In genomic region chr15:31472636-31473383, GRCh38 we compare ENCODE assay signal across 7 cellular contexts.
A peak's percentile ranks its signal among the peaks of the same experiment; 100 is the strongest.
DNase-seq lines count a peak whose midpoint lies in the region; ATAC-seq, FAIRE-seq and TF ChIP-seq lines count a peak whose summit lies in the region.

No MANE protein-coding gene starts in this region.

- peak overlapping the region; percentile 59 for H3K27ac ChIP-seq in OCI-LY1 (ENCODE audit: low read depth, low read length, poor library complexity, severe bottlenecking)
- peak overlapping the region; percentile 92 for H3K27ac ChIP-seq in GM12878 (ENCODE audit: control insufficient read depth, insufficient read depth)

- H2AFZ ChIP-seq in OCI-LY1 (ENCODE audit: low read length) (peak overlapping the region; percentile 34), GM12878 (ENCODE audit: control insufficient read depth, low read depth, low read length) (peak overlapping the region; percentile 88)

- H3K79me2 ChIP-seq in OCI-LY1 (ENCODE audit: insufficient read depth, low read length) (no peaks in the 10 kb centered on the region), GM12878 (ENCODE audit: control insufficient read depth, insufficient read depth, low read length) (no peaks in the 10 kb centered on the region)

- H3K9ac ChIP-seq in OCI-LY1 (ENCODE audit: low read length): peak overlapping the region; percentile 40; the same call in 1 of the 2 replicates
- peak overlapping the region; percentile 70 for H3K9ac ChIP-seq in GM12878 (ENCODE audit: control insufficient read depth, insufficient read depth, low read length)

- TF ChIP-seq CTCF in OCI-LY1 (IDR thresholded peaks at IDR 0.05; ENCODE audit: low read length) (no peak), GM12878 (IDR thresholded peaks at IDR 0.05 in 2 of 3, conservative IDR thresholded peaks at IDR 0.05 in 1 of 3; ENCODE audit: control insufficient read depth in 2 of 3, extremely low read depth in 1 of 3, insufficient read depth in 1 of 3, low read depth in 3 of 3, low read length in 3 of 3) (0 out of 6 replicates have a peak, but pooled peaks of 1 of the 3 experiments have one; percentile 2), mucosa of descending colon (IDR thresholded peaks at IDR 0.05) (no peak)

- ATAC-seq in GM18858 (IDR thresholded peaks at IDR 0.05; ENCODE audit: unreplicated experiment) (peak; percentile 88), HG02588 (IDR thresholded peaks at IDR 0.05; ENCODE audit: unreplicated experiment) (peak; percentile 91), GM12878 (peak; percentile 94), mucosa of descending colon (peak; percentile 79)

- RAD21 ChIA-PET in GM12878 (lab: Charles Lee; ENCODE audit: unreplicated experiment): interaction anchor here (0.7 to 6.6 kb wide), 23 partner anchors 10 to 273 kb away, joined by 3 to 83 read pairs (median 4); no protein-coding TSS in a partner anchor

- TF ChIP-seq POLR2A in GM12878 (IDR thresholded peaks at IDR 0.05; ENCODE audit: low read depth, low read length) (peak; percentile 68), erythroblast (IDR thresholded peaks at IDR 0.05; ENCODE audit: low read length) (no peak)

- peak in 1 of 2 experiments; percentile 17; a peak in 1 of 4 replicates for TF ChIP-seq EP300 in GM12878 (IDR thresholded peaks at IDR 0.05; ENCODE audit: borderline replicate concordance in 1 of 2, control insufficient read depth in 1 of 2, low read depth in 2 of 2, low read length in 2 of 2)

- H3K36me3 ChIP-seq in OCI-LY1 (ENCODE audit: insufficient read depth, low read length): no peaks in the 10 kb centered on the region
- no peaks in the 10 kb centered on the region for H3K36me3 ChIP-seq in GM12878 (ENCODE audit: control insufficient read depth in 2 of 2, insufficient read depth in 2 of 2, low read length in 1 of 2)
- no peaks in the 10 kb centered on the region for H3K36me3 ChIP-seq in mucosa of descending colon (ENCODE audit: low read depth)

- intact Hi-C loops in GM12878 (cut with micrococcal nuclease; ENCODE audit: unreplicated experiment): loop anchor here (5.0 kb wide), 1 partner anchor 36 kb away; no protein-coding TSS in a partner anchor
- intact Hi-C loops in mucosa of descending colon (cut with DNase I, micrococcal nuclease): no loop called here

- peaks cover 60% of the 10 kb centered on the region for H3K4me1 ChIP-seq in OCI-LY1 (ENCODE audit: insufficient read depth, low read length, severe bottlenecking)
- peaks cover 37% of the 10 kb centered on the region for H3K4me1 ChIP-seq in GM12878 (ENCODE audit: control insufficient read depth, insufficient read depth, low read length)
- peaks cover 12% of the 10 kb centered on the region for H3K4me1 ChIP-seq in mucosa of descending colon (ENCODE audit: low read depth)

- FAIRE-seq in GM12878 (lab: Jason Lieb, UNC): peak; percentile 98

- POLR2A ChIA-PET in GM12878 (lab: Charles Lee): interaction anchor here (0.6 to 2.5 kb wide), 11 partner anchors 12 to 341 kb away, joined by 3 to 15 read pairs (median 5); partner anchors contain the start of gene KLF13

- no peaks in the 10 kb centered on the region for H4K20me1 ChIP-seq in OCI-LY1 (ENCODE audit: insufficient read depth, low read length)
- H4K20me1 ChIP-seq in GM12878 (ENCODE audit: control insufficient read depth, insufficient read depth): no peaks in the 10 kb centered on the region

- no peaks in the 10 kb centered on the region for H3K27me3 ChIP-seq in OCI-LY1 (ENCODE audit: insufficient read depth, low read length)
- no peaks in the 10 kb centered on the region for H3K27me3 ChIP-seq in GM12878 (replicated peaks in 1 of 2; ENCODE audit: control insufficient read depth in 2 of 2, insufficient read depth in 2 of 2, low read length in 1 of 2)

- in situ Hi-C loops in GM12878 (cut with MboI): no loop called here

- CTCF ChIA-PET in GM12878 (lab: Yijun Ruan, JAX): interaction anchor here (0.9 to 10.7 kb wide), 12 partner anchors 9 to 273 kb away, joined by 3 to 122 read pairs (median 5); no protein-coding TSS in a partner anchor

- peak overlapping the region; percentile 56 for H3K4me2 ChIP-seq in OCI-LY1 (ENCODE audit: low read length)
- H3K4me2 ChIP-seq in GM12878 (ENCODE audit: control insufficient read depth, insufficient read depth): peak overlapping the region; percentile 86

- WGBS in GM12878 (ENCODE audit: insufficient coverage, insufficient replicate concordance, low lambda C conversion rate, missing lambda C conversion rate): 3% methylated on average over 8 of the region's 8 CpGs

- H3K9me3 ChIP-seq in OCI-LY1 (ENCODE audit: low read length) (no peaks in the 10 kb centered on the region), GM12878 (replicated peaks; ENCODE audit: control insufficient read depth, insufficient read depth, low read length) (no peaks in the 10 kb centered on the region), mucosa of descending colon (no peaks in the 10 kb centered on the region)

- DNase-seq in GM12878 (ENCODE audit: low read depth, low spot score): peak; percentile 79
- DNase-seq in mucosa of descending colon: peak in 2 of 3 donors; percentile 51 to 55
- no peak for DNase-seq in erythroblast (lab: John Stamatoyannopoulos, UW)
- DNase-seq in putamen (ENCODE audit: low spot score): no peak

- SMC1A ChIA-PET in GM12878 (lab: Charles Lee; ENCODE audit: uncharacterized antibody, unreplicated experiment): interaction anchor here (0.8 to 7.0 kb wide), 23 partner anchors 8 to 614 kb away, joined by 3 to 48 read pairs (median 5); no protein-coding TSS in a partner anchor

- no TSS peak for BruUV-seq in GM12878 (replicated peaks; lab: Mats Ljungman, UMichigan)

- TF ChIP-seq RAD21 in GM12878 (IDR thresholded peaks at IDR 0.05; ENCODE audit: insufficient read depth, low read depth, low read length): 0 out of 2 replicates have a peak, but pooled peaks have one; percentile 13

- H3F3A ChIP-seq in OCI-LY1 (ENCODE audit: insufficient read depth, low read length): no peaks in the 10 kb centered on the region

- H3K4me3 ChIP-seq in OCI-LY1 (ENCODE audit: low read depth, low read length, poor library complexity, severe bottlenecking): peak overlapping the region; percentile 12
- H3K4me3 ChIP-seq in GM12878: peak overlapping the region; percentile 50
- no peak overlapping the region for H3K4me3 ChIP-seq in mucosa of descending colon

- H3K9me2 ChIP-seq in OCI-LY1 (ENCODE audit: low read depth, low read length): no peaks in the 10 kb centered on the region

TF ChIP-seq in GM12878, 131 proteins besides CTCF, POLR2A, EP300 and RAD21 (continues in another document):
- no peak for TF ChIP-seq BACH1 (IDR thresholded peaks at IDR 0.05; ENCODE audit: borderline replicate concordance)
- TF ChIP-seq NR2F1 (conservative IDR thresholded peaks at IDR 0.05): peak; percentile 47; the same call in 1 of the 2 replicates
- no peak for TF ChIP-seq SKIL (IDR thresholded peaks at IDR 0.05; ENCODE audit: low read depth, poor library complexity, severe bottlenecking)
- TF ChIP-seq TAF1 (IDR thresholded peaks at IDR 0.05; ENCODE audit: borderline replicate concordance, low read depth, low read length): peak; percentile 42; the same call in 1 of the 2 replicates
- TF ChIP-seq ASH2L (IDR thresholded peaks at IDR 0.05; ENCODE audit: borderline replicate concordance, low read depth): 0 out of 2 replicates have a peak, but pooled peaks have one; percentile 27
- no peak for TF ChIP-seq MEF2A (IDR thresholded peaks at IDR 0.05; ENCODE audit: insufficient read depth, low read depth, low read length)
- TF ChIP-seq MXI1 (IDR thresholded peaks at IDR 0.05; ENCODE audit: low read depth, low read length): peak; percentile 66; the same call in 1 of the 2 replicates
- peak; percentile 98; the same call in 2 of the 3 replicates for TF ChIP-seq POU2F2 (IDR thresholded peaks at IDR 0.05; ENCODE audit: borderline replicate concordance, low read depth, low read length)
- TF ChIP-seq MLLT1 (IDR thresholded peaks at IDR 0.05): 0 out of 2 replicates have a peak, but pooled peaks have one; percentile 70
- TF ChIP-seq CBFB (IDR thresholded peaks at IDR 0.05; ENCODE audit: low read depth): 0 out of 2 replicates have a peak, but pooled peaks have one; percentile 20
- TF ChIP-seq RCOR1 (conservative IDR thresholded peaks at IDR 0.05; ENCODE audit: low read depth, low read length): no peak
- no peak for TF ChIP-seq KLF5 (IDR thresholded peaks at IDR 0.05; ENCODE audit: partially characterized antibody)

Comparison
In these comparisons a context has a peak if more than half of its experiments do, and no peak if none do; other contexts are left out.
1. DNase-seq: peak in GM12878 (single experiment) and mucosa of descending colon (2 of 3); none in erythroblast (0 of 2) and putamen (single experiment).
2. Peak in every context shown above with its lines, with median percentiles within 50 percentile points of each other: ATAC-seq.